1 cellular context compared by ENCODE assay signal in the genomic region with DNA sequence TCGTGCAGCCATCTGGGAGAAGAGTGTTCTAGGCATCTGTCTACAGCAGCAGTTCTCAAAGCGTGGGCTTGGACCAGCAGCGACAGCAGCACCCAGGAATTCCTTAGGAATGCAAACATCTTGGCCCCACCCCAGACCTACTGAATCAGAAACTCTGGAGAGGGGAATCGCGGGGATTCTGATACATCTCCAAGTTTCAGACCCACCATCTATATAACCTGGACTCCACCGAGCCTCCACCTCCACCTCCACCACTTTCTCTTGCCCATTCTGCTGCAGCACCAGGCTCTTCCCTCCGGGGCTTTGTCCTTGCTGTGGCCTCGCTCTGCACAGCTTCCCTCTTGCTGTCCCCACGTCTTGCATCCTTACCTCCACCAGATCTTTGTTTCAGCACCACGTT.
TF ChIP-seq lines count a peak whose summit lies in the region.

No MANE protein-coding gene starts in this region.

TF ChIP-seq in WTC11, 78 proteins besides CTCF, POLR2A, EP300 and RAD21 (continued from another document):
- no peak for TF ChIP-seq HMGA2 (CRISPR knock-in tag; IDR thresholded peaks at IDR 0.05)
- TF ChIP-seq, protein P1, sequence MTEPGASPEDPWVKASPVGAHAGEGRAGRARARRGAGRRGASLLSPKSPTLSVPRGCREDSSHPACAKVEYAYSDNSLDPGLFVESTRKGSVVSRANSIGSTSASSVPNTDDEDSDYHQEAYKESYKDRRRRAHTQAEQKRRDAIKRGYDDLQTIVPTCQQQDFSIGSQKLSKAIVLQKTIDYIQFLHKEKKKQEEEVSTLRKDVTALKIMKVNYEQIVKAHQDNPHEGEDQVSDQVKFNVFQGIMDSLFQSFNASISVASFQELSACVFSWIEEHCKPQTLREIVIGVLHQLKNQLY (CRISPR knock-in tag; IDR thresholded peaks at IDR 0.05), result no peak
